In the genomic region with DNA sequence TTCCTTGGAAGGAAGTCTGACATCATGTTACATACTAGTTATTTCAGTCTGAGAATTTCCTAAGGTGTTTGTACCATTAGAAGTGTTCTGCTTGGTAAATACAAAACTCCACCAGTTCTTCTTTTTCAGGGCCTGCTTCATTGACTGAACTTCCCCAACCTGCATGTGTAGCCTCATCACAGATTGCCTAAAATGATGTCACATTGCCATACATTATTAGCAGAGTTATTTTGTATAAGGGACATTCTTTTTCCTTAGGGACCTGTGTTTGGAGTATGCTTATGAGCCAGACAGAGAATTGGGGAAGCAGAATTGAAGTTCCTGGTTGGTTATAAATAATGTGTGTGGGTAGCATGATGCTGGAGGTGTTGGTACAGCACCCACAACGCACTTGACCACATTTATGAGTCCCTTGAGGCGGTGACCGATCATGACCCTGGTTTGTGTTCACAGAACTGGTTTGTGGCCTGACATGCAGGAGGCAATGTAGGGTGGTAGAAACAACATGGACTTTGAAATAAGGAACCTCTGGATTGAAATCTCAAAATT, we compare ENCODE assay signal across 12 cellular contexts. TPM values are rescaled to one million over a fixed set of nuclear protein-coding genes. Genes with fewer than 3 reads are reported as not detected.
DNase-seq lines count a peak whose midpoint lies in the region; ATAC-seq, FAIRE-seq and TF ChIP-seq lines count a peak whose summit lies in the region.
"Had no signal": no experiment of that assay in that cellular context is flagged by ENCODE, and none has a peak within 500 bp of the region (broad histone marks: within the 10 kb centered on the region; RNA-seq: fewer than 3 reads in every experiment).

No MANE protein-coding gene starts in this region.

- peaks cover 5% of the 10 kb centered on the region for H3K4me1 Mint-ChIP-seq in T-helper 17 cell

- no peak overlapping the region for H3K4me3 Mint-ChIP-seq in T-helper 17 cell

- H3K27ac ChIP-seq in caudate nucleus (ENCODE audit: low read depth, low read length) (no peak overlapping the region), coronary artery (no peak overlapping the region)
- H3K27ac ChIP-seq: esophagus squamous epithelium, neutrophil had no signal

- H3K27ac Mint-ChIP-seq in T-helper 17 cell: no peak overlapping the region

- H3K9me3 ChIP-seq in T-helper 17 cell (ENCODE audit: control insufficient read depth, low read length, poor library complexity, severe bottlenecking): no peaks in the 10 kb centered on the region
- H3K9me3 ChIP-seq: esophagus squamous epithelium, neutrophil had no signal

- no peak overlapping the region for H3K4me3 ChIP-seq in coronary artery
- H3K4me3 ChIP-seq: esophagus squamous epithelium had no signal

- no peak for TF ChIP-seq CTCF in coronary artery (IDR thresholded peaks at IDR 0.05)

- H3K27me3 Mint-ChIP-seq in T-helper 17 cell: peaks cover 4% of the 10 kb centered on the region

- DNase-seq in GM12892 (ENCODE audit: insufficient read length): no peak
- no peak for DNase-seq in T-helper 17 cell
- no peak for DNase-seq in NCI-H1930 (lab: John Stamatoyannopoulos, UW)
- DNase-seq in caudate nucleus (lab: John Stamatoyannopoulos, UW): no peak
- DNase-seq in NCI-H1436 treated with DMSO at 0.1 percent for 48 hours (lab: John Stamatoyannopoulos, UW): no peak
- no peak for DNase-seq in coronary artery (ENCODE audit: low spot score)
- DNase-seq: activated T-cell treated with anti-CD3 and anti-CD28 coated beads, Interleukin-2, amount 50 U/mL, for 48 hours; esophagus squamous epithelium; NCI-H526 treated with DMSO at 0.1 percent for 48 hours had no signal

- no peak for TF ChIP-seq POLR2A in GM12892 (IDR thresholded peaks at IDR 0.05; ENCODE audit: low read depth, low read length)

- H3K36me3 Mint-ChIP-seq in T-helper 17 cell (ENCODE audit: low read depth): peaks cover 1% of the 10 kb centered on the region

- peak; percentile 99 for FAIRE-seq in GM12892 (lab: Jason Lieb, UNC)

- ATAC-seq in GM21447 (IDR thresholded peaks at IDR 0.05; ENCODE audit: unreplicated experiment): peak; percentile 71
- peak; percentile 81 for ATAC-seq in HG03354 (IDR thresholded peaks at IDR 0.05; ENCODE audit: poor library complexity, severe bottlenecking, unreplicated experiment)
- peak; percentile 70 for ATAC-seq in T-helper 17 cell

RNA-seq across cellular contexts. Expression of a gene that starts 16.4 kb away (rescaled TPM):
- polyA plus RNA-seq in GM12892 (2012; ENCODE audit: missing spikeins): 5.7 TPM
- total RNA-seq in T-helper 17 cell: not detected
